22 cellular contexts compared by ENCODE assay signal in the genomic region with DNA sequence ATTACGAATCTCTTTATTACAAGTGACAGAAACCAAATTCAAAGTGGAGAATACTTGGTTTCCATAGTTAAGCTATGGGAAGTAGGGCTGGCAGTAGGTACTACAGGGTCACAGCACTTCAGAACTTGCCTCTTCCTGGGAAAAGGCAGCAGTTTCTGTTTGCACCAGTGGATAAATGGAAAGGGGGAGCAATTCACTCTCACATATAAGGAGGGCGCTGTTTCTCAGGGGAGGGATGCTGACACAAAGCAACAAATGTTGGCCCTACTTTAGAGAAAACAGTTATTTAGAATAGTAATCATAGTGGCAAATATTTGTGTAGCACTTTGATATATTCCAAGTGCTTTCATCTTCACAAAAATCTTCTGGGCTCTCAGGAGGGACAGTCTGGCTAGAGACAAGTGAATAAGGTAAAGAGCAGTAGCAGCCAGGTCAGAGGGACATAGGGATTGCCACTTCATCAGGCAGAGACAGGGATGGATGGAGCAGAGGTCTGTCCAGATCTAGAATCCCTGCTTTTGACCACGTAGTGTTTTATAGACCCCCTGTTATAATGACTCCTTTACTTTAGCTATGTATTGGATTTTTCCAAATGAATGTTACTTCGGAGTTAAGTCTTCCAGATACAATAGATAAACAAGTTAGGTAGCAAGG.
A peak's percentile ranks its signal among the peaks of the same experiment; 100 is the strongest.
DNase-seq lines count a peak whose midpoint lies in the region; TF ChIP-seq lines count a peak whose summit lies in the region.
"Had no signal": no experiment of that assay in that cellular context is flagged by ENCODE, and none has a peak within 500 bp of the region (broad histone marks: within the 10 kb centered on the region; RNA-seq: fewer than 3 reads in every experiment).

No MANE protein-coding gene starts in this region.

- H3K79me1 ChIP-seq in mesendoderm (ENCODE audit: low read length), result no peaks in the 10 kb centered on the region

- no peak overlapping the region for H3K4me2 ChIP-seq in mesendoderm (ENCODE audit: low read length)
- H3K4me2 ChIP-seq: BLaER1 treated with 17β-estradiol and CSF1 and Interleukin-3, amounts not matched to agents 10 nM and 100 nM; SK-N-SH had no signal

- peaks cover 2% of the 10 kb centered on the region for H3K27me3 Mint-ChIP-seq in endothelial cell (ENCODE audit: unreplicated experiment)

- no peaks in the 10 kb centered on the region for H3K27me3 ChIP-seq in mesendoderm (ENCODE audit: insufficient read depth, low read length, poor library complexity)
- H3K27me3 ChIP-seq in MG63, result no peaks in the 10 kb centered on the region
- H3K27me3 ChIP-seq in transverse colon, result no peaks in the 10 kb centered on the region
- H3K27me3 ChIP-seq in ascending aorta, result no peaks in the 10 kb centered on the region
- H3K27me3 ChIP-seq: BLaER1 treated with 17β-estradiol and CSF1 and Interleukin-3, amounts not matched to agents 10 nM and 100 nM had no signal

- no peaks in the 10 kb centered on the region for H3K36me3 ChIP-seq in mesendoderm (ENCODE audit: control insufficient read depth, insufficient read depth, low read length)
- no peaks in the 10 kb centered on the region for H3K36me3 ChIP-seq in MG63
- H3K36me3 ChIP-seq in transverse colon, result no peaks in the 10 kb centered on the region
- H3K36me3 ChIP-seq in ascending aorta, result no peaks in the 10 kb centered on the region
- H3K36me3 ChIP-seq: BLaER1 treated with 17β-estradiol and CSF1 and Interleukin-3, amounts not matched to agents 10 nM and 100 nM had no signal

- WGBS in mesendoderm (ENCODE audit: extremely low coverage, insufficient coverage, low lambda C conversion rate), result no CpG with 5 or more reads among the region's 4 CpGs
- 66 to 70% methylated on average over 3 to 4 of the region's 4 CpGs for WGBS in transverse colon (ENCODE audit: low coverage in 1 of 2), 2 donors

- H3K4me1 Mint-ChIP-seq in endothelial cell (ENCODE audit: unreplicated experiment), result peaks cover 18% of the 10 kb centered on the region

- no peak overlapping the region for H2AK5ac ChIP-seq in mesendoderm (ENCODE audit: low read length)

- H3K79me2 ChIP-seq in mesendoderm (ENCODE audit: control insufficient read depth, insufficient read depth, low read length), result no peaks in the 10 kb centered on the region

- H3K4me3 Mint-ChIP-seq in endothelial cell (ENCODE audit: unreplicated experiment), result no peak overlapping the region
- H3K4me3 Mint-ChIP-seq: CD8-positive, alpha-beta T cell had no signal

- no peak for TF ChIP-seq EP300 in transverse colon (IDR thresholded peaks at IDR 0.05; ENCODE audit: low read depth)

- H3K27ac Mint-ChIP-seq in endothelial cell (ENCODE audit: unreplicated experiment), result no peak overlapping the region
- H3K27ac Mint-ChIP-seq: CD8-positive, alpha-beta T cell had no signal

- H3K27ac ChIP-seq in mesendoderm (ENCODE audit: low read depth, low read length), result no peak overlapping the region
- H3K27ac ChIP-seq in transverse colon, result no peak overlapping the region
- H3K27ac ChIP-seq in ascending aorta, result no peak overlapping the region
- H3K27ac ChIP-seq: BLaER1 treated with 17β-estradiol and CSF1 and Interleukin-3, amounts not matched to agents 10 nM and 100 nM had no signal

- H3K4me1 ChIP-seq in mesendoderm (ENCODE audit: control insufficient read depth, low read depth, low read length) (no peaks in the 10 kb centered on the region), transverse colon (no peaks in the 10 kb centered on the region), ascending aorta (no peaks in the 10 kb centered on the region)

- H3K4me3 ChIP-seq in mesendoderm (ENCODE audit: low read length) (no peak overlapping the region), MG63 (no peak overlapping the region), transverse colon (no peak overlapping the region), ascending aorta (no peak overlapping the region)
- H3K4me3 ChIP-seq: BLaER1 treated with 17β-estradiol and CSF1 and Interleukin-3, amounts not matched to agents 10 nM and 100 nM had no signal

- intact Hi-C loops in transverse colon (cut with DNase I; ENCODE audit: low total_unique reads) (no loop called here), ascending aorta (cut with DNase I) (no loop called here)

- H3K18ac ChIP-seq in mesendoderm (ENCODE audit: low read length), result no peak overlapping the region

- no peak overlapping the region for H3K4ac ChIP-seq in mesendoderm (ENCODE audit: low read depth, low read length)

- no peak overlapping the region for H3K56ac ChIP-seq in mesendoderm (ENCODE audit: low read length)

- H3K36me3 Mint-ChIP-seq in endothelial cell (ENCODE audit: low read depth, unreplicated experiment), result peaks cover 3% of the 10 kb centered on the region
- H3K36me3 Mint-ChIP-seq: CD8-positive, alpha-beta T cell had no signal

- TF ChIP-seq POLR2A in transverse colon (IDR thresholded peaks at IDR 0.05), result no peak

- no peak overlapping the region for H4K5ac ChIP-seq in mesendoderm (ENCODE audit: low read length)

- no peak overlapping the region for H2BK5ac ChIP-seq in mesendoderm (ENCODE audit: low read length)

- TF ChIP-seq CTCF in endothelial cell (IDR thresholded peaks at IDR 0.05; ENCODE audit: unreplicated experiment), result peak; percentile 22
- no peak for TF ChIP-seq CTCF in transverse colon (IDR thresholded peaks at IDR 0.05)
- TF ChIP-seq CTCF in ascending aorta (IDR thresholded peaks at IDR 0.05), result no peak

- H3K23ac ChIP-seq in mesendoderm (ENCODE audit: low read length), result no peak overlapping the region

- H3K9me3 ChIP-seq in MG63 (no peaks in the 10 kb centered on the region), transverse colon (no peaks in the 10 kb centered on the region), ascending aorta (no peaks in the 10 kb centered on the region)
- H3K9me3 ChIP-seq: BLaER1 treated with 17β-estradiol and CSF1 and Interleukin-3, amounts not matched to agents 10 nM and 100 nM; SK-N-SH had no signal

- H3K9ac ChIP-seq in mesendoderm (ENCODE audit: low read length), result no peak overlapping the region
- H3K9ac ChIP-seq: BLaER1 treated with 17β-estradiol and CSF1 and Interleukin-3, amounts not matched to agents 10 nM and 100 nM; SK-N-SH had no signal

- no peak overlapping the region for H2BK120ac ChIP-seq in mesendoderm (ENCODE audit: low read depth, low read length)

- H2BK15ac ChIP-seq in mesendoderm (replicated peaks; ENCODE audit: low read depth), result no peak overlapping the region

- no peak overlapping the region for H4K8ac ChIP-seq in mesendoderm (ENCODE audit: low read depth, low read length)

- DNase-seq in NCI-H748 (lab: John Stamatoyannopoulos, UW; ENCODE audit: unreplicated experiment) (peak; percentile 18), NCI-H748 treated with DMSO at 0.1 percent for 48 hours (lab: John Stamatoyannopoulos, UW) (no peak), endothelial cell (ENCODE audit: low spot score) (no peak), mesendoderm (peak; percentile 37), MG63 (no peak), transverse colon (no peak), ascending aorta (ENCODE audit: low spot score in 2 of 2) (no peak), NAMALWA (ENCODE audit: low spot score) (no peak)
- DNase-seq: 8988T; CD8-positive, alpha-beta T cell; DMS153; GDM1; Kasumi-1; NCI-H1048; NCI-H1417 treated with DMSO at 0.1 percent for 48 hours; NCI-H187; NCI-H2107; NCI-H446 treated with DMSO at 0.1 percent for 48 hours; NCI-H526 treated with DMSO at 0.1 percent for 48 hours; SIG-M5; SK-N-SH had no signal

- H3K9me3 Mint-ChIP-seq in endothelial cell (ENCODE audit: unreplicated experiment), result peaks cover 5% of the 10 kb centered on the region
- H3K9me3 Mint-ChIP-seq: CD8-positive, alpha-beta T cell had no signal

- in situ Hi-C loops in transverse colon (cut with MboI; ENCODE audit: low pct_ligation_motif_present in 1 of 4, low pct_unique_long_range_greater_than_20kb in 1 of 4, low sequenced_read_pairs in 3 of 4), result no loop called here

Comparison
In these comparisons a context has a peak if more than half of its experiments do, and no peak if none do; other contexts are left out.
1. DNase-seq: peak in NCI-H748 (single experiment) and mesendoderm (single experiment); none in NCI-H748 treated with DMSO at 0.1 percent for 48 hours (single experiment), endothelial cell (single experiment), MG63 (single experiment), transverse colon (single experiment), ascending aorta (0 of 2) and NAMALWA (single experiment).